In the genomic region with DNA sequence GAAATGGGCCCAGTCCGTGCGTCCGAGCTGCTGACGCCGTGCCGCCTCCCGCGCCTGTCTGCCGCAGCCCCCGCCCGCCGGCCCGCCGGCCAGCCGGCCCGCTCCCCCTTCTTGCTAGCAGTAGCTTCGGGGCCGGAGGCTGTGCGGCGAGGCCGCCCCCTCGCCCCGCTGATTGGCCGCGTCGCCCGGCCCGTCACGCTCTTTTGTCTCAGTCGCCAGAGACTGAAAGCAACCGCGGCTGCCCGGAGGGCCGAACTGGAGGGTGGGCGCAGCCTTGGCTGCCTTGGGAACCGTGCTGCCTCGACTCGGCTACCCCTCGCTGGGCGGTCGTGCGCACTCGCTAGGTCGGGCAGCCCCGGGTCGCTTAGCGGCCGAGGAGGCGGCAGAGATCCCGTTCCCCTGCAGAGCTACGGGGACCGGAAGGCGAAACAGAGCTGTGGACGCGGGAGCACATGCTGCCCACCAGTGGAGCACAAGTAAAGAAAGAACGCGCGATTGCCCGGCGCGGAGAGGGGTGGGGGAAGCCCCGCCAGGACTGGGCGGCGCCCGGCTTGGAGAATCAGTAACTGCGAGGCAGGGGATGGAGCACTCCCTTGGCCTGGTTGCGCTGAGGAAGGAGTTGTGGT, we compare ENCODE assay signal across 2 cellular contexts.
TF ChIP-seq lines count a peak whose summit lies in the region.

ZCCHC18 (plus strand) TSS at position 198 of the 626 bp plus-strand sequence. CDS start 1,589 bp downstream, outside the sequence.

TF ChIP-seq in A549, 52 proteins besides CTCF, POLR2A, EP300 and RAD21 (continued from another document):
- TF ChIP-seq RCOR1 (IDR thresholded peaks at IDR 0.05; ENCODE audit: low read depth, low read length), result no peak
- no peak for TF ChIP-seq RFX5 (IDR thresholded peaks at IDR 0.05)
- peak; percentile 62 for TF ChIP-seq MAX (IDR thresholded peaks at IDR 0.05)

TF ChIP-seq in HepG2, 621 proteins besides CTCF, POLR2A, EP300 and RAD21 (continues in another document):
- TF ChIP-seq ZNF30 (CRISPR knock-in tag; IDR thresholded peaks at IDR 0.05), result no peak
- TF ChIP-seq, protein P1, sequence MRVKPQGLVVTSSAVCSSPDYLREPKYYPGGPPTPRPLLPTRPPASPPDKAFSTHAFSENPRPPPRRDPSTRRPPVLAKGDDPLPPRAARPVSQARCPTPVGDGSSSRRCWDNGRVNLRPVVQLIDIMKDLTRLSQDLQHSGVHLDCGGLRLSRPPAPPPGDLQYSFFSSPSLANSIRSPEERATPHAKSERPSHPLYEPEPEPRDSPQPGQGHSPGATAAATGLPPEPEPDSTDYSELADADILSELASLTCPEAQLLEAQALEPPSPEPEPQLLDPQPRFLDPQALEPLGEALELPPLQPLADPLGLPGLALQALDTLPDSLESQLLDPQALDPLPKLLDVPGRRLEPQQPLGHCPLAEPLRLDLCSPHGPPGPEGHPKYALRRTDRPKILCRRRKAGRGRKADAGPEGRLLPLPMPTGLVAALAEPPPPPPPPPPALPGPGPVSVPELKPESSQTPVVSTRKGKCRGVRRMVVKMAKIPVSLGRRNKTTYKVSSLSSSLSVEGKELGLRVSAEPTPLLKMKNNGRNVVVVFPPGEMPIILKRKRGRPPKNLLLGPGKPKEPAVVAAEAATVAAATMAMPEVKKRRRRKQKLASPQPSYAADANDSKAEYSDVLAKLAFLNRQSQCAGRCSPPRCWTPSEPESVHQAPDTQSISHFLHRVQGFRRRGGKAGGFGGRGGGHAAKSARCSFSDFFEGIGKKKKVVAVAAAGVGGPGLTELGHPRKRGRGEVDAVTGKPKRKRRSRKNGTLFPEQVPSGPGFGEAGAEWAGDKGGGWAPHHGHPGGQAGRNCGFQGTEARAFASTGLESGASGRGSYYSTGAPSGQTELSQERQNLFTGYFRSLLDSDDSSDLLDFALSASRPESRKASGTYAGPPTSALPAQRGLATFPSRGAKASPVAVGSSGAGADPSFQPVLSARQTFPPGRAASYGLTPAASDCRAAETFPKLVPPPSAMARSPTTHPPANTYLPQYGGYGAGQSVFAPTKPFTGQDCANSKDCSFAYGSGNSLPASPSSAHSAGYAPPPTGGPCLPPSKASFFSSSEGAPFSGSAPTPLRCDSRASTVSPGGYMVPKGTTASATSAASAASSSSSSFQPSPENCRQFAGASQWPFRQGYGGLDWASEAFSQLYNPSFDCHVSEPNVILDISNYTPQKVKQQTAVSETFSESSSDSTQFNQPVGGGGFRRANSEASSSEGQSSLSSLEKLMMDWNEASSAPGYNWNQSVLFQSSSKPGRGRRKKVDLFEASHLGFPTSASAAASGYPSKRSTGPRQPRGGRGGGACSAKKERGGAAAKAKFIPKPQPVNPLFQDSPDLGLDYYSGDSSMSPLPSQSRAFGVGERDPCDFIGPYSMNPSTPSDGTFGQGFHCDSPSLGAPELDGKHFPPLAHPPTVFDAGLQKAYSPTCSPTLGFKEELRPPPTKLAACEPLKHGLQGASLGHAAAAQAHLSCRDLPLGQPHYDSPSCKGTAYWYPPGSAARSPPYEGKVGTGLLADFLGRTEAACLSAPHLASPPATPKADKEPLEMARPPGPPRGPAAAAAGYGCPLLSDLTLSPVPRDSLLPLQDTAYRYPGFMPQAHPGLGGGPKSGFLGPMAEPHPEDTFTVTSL (CRISPR knock-in tag; IDR thresholded peaks at IDR 0.05; ENCODE audit: borderline replicate concordance), result no peak
- no peak for TF ChIP-seq ZNF691 (CRISPR knock-in tag; IDR thresholded peaks at IDR 0.05; ENCODE audit: borderline replicate concordance, low read depth)
- TF ChIP-seq ZNF687 (CRISPR knock-in tag; IDR thresholded peaks at IDR 0.05), result peak; percentile 83
- no peak for TF ChIP-seq ZNF556 (CRISPR knock-in tag; IDR thresholded peaks at IDR 0.05; ENCODE audit: borderline replicate concordance)
- TF ChIP-seq MAX (IDR thresholded peaks at IDR 0.05), result peak; percentile 52; the same call in 1 of the 2 replicates
- TF ChIP-seq, protein P2, sequence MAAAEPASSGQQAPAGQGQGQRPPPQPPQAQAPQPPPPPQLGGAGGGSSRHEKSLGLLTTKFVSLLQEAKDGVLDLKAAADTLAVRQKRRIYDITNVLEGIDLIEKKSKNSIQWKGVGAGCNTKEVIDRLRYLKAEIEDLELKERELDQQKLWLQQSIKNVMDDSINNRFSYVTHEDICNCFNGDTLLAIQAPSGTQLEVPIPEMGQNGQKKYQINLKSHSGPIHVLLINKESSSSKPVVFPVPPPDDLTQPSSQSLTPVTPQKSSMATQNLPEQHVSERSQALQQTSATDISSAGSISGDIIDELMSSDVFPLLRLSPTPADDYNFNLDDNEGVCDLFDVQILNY (CRISPR knock-in tag; conservative IDR thresholded peaks at IDR 0.05), result no peak
- TF ChIP-seq ZNF281 (CRISPR knock-in tag; IDR thresholded peaks at IDR 0.05; ENCODE audit: borderline replicate concordance), result no peak
- TF ChIP-seq KDM5A (IDR thresholded peaks at IDR 0.05; ENCODE audit: borderline replicate concordance, low read length), result no peak
- TF ChIP-seq PRMT3 (CRISPR knock-in tag; IDR thresholded peaks at IDR 0.05; ENCODE audit: borderline replicate concordance, low read depth), result no peak
- TF ChIP-seq ZNF292 (CRISPR knock-in tag; IDR thresholded peaks at IDR 0.05; ENCODE audit: borderline replicate concordance, low read depth), result no peak
- TF ChIP-seq, protein P3, sequence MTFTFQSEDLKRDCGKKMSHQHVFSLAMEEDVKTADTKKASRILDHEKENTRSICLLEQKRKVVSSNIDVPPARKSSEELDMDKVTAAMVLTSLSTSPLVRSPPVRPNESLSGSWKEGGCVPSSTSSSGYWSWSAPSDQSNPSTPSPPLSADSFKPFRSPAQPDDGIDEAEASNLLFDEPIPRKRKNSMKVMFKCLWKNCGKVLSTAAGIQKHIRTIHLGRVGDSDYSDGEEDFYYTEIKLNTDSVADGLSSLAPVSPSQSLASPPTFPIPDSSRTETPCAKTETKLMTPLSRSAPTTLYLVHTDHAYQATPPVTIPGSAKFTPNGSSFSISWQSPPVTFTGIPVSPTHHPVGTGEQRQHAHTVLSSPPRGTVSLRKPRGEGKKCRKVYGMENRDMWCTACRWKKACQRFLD (CRISPR knock-in tag; IDR thresholded peaks at IDR 0.05; ENCODE audit: borderline replicate concordance), result no peak
- TF ChIP-seq GABPB1 (CRISPR knock-in tag; IDR thresholded peaks at IDR 0.05), result peak; percentile 72; the same call in 1 of the 2 replicates
- TF ChIP-seq, protein P4, sequence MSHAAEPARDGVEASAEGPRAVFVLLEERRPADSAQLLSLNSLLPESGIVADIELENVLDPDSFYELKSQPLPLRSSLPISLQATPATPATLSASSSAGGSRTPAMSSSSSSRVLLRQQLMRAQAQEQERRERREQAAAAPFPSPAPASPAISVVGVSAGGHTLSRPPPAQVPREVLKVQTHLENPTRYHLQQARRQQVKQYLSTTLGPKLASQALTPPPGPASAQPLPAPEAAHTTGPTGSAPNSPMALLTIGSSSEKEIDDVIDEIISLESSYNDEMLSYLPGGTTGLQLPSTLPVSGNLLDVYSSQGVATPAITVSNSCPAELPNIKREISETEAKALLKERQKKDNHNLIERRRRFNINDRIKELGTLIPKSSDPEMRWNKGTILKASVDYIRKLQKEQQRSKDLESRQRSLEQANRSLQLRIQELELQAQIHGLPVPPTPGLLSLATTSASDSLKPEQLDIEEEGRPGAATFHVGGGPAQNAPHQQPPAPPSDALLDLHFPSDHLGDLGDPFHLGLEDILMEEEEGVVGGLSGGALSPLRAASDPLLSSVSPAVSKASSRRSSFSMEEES (CRISPR knock-in tag; IDR thresholded peaks at IDR 0.05), result no peak
- TF ChIP-seq ZNF724P (CRISPR knock-in tag; IDR thresholded peaks at IDR 0.05; ENCODE audit: borderline replicate concordance), result no peak
- TF ChIP-seq NFKBIZ (CRISPR knock-in tag; IDR thresholded peaks at IDR 0.05), result no peak
- TF ChIP-seq, protein P5, sequence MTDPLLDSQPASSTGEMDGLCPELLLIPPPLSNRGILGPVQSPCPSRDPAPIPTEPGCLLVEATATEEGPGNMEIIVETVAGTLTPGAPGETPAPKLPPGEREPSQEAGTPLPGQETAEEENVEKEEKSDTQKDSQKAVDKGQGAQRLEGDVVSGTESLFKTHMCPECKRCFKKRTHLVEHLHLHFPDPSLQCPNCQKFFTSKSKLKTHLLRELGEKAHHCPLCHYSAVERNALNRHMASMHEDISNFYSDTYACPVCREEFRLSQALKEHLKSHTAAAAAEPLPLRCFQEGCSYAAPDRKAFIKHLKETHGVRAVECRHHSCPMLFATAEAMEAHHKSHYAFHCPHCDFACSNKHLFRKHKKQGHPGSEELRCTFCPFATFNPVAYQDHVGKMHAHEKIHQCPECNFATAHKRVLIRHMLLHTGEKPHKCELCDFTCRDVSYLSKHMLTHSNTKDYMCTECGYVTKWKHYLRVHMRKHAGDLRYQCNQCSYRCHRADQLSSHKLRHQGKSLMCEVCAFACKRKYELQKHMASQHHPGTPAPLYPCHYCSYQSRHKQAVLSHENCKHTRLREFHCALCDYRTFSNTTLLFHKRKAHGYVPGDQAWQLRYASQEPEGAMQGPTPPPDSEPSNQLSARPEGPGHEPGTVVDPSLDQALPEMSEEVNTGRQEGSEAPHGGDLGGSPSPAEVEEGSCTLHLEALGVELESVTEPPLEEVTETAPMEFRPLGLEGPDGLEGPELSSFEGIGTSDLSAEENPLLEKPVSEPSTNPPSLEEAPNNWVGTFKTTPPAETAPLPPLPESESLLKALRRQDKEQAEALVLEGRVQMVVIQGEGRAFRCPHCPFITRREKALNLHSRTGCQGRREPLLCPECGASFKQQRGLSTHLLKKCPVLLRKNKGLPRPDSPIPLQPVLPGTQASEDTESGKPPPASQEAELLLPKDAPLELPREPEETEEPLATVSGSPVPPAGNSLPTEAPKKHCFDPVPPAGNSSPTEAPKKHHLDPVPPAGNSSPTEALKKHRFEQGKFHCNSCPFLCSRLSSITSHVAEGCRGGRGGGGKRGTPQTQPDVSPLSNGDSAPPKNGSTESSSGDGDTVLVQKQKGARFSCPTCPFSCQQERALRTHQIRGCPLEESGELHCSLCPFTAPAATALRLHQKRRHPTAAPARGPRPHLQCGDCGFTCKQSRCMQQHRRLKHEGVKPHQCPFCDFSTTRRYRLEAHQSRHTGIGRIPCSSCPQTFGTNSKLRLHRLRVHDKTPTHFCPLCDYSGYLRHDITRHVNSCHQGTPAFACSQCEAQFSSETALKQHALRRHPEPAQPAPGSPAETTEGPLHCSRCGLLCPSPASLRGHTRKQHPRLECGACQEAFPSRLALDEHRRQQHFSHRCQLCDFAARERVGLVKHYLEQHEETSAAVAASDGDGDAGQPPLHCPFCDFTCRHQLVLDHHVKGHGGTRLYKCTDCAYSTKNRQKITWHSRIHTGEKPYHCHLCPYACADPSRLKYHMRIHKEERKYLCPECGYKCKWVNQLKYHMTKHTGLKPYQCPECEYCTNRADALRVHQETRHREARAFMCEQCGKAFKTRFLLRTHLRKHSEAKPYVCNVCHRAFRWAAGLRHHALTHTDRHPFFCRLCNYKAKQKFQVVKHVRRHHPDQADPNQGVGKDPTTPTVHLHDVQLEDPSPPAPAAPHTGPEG (CRISPR knock-in tag; IDR thresholded peaks at IDR 0.05), result no peak
- TF ChIP-seq ZNF891 (CRISPR knock-in tag; IDR thresholded peaks at IDR 0.05), result 0 out of 2 replicates have a peak, but pooled peaks have one; percentile 30
- peak; percentile 49; the same call in 1 of the 2 replicates for TF ChIP-seq ZNF558 (CRISPR knock-in tag; IDR thresholded peaks at IDR 0.05; ENCODE audit: borderline replicate concordance)
- no peak for TF ChIP-seq NRL (CRISPR knock-in tag; IDR thresholded peaks at IDR 0.05; ENCODE audit: borderline replicate concordance)
- no peak for TF ChIP-seq ETV6 (CRISPR knock-in tag; conservative IDR thresholded peaks at IDR 0.05)
- 0 out of 2 replicates have a peak, but pooled peaks have one; percentile 24 for TF ChIP-seq KMT2B (CRISPR knock-in tag; IDR thresholded peaks at IDR 0.05)
